In genomic region chr1:204366759-204367158, GRCh38 we compare ENCODE assay signal across 1 cellular context.
TF ChIP-seq lines count a peak whose summit lies in the region.

No MANE protein-coding gene starts in this region.

TF ChIP-seq in HepG2, 621 proteins besides CTCF, POLR2A, EP300 and RAD21:
- TF ChIP-seq ETS1 (CRISPR knock-in tag; IDR thresholded peaks at IDR 0.05) (no peak), ZNF263 (CRISPR knock-in tag; IDR thresholded peaks at IDR 0.05) (peak; percentile 66; the same call in 1 of the 2 replicates), ZBTB33 (CRISPR knock-in tag; IDR thresholded peaks at IDR 0.05) (0 out of 2 replicates have a peak, but pooled peaks have one; percentile 44), ZNF569 (CRISPR knock-in tag; IDR thresholded peaks at IDR 0.05; ENCODE audit: borderline replicate concordance) (no peak), SP2 (CRISPR knock-in tag; IDR thresholded peaks at IDR 0.05) (no peak), SMC3 (IDR thresholded peaks at IDR 0.05; ENCODE audit: low read length) (0 out of 2 replicates have a peak, but pooled peaks have one; percentile 23), ZNF652 (CRISPR knock-in tag; IDR thresholded peaks at IDR 0.05; ENCODE audit: borderline replicate concordance, low read depth) (no peak), ZNF687 (CRISPR knock-in tag; IDR thresholded peaks at IDR 0.05) (peak; percentile 30), PHF21A (CRISPR knock-in tag; IDR thresholded peaks at IDR 0.05) (no peak), STAG1 (CRISPR knock-in tag; IDR thresholded peaks at IDR 0.05) (peak; percentile 69)
